In the genomic region with DNA sequence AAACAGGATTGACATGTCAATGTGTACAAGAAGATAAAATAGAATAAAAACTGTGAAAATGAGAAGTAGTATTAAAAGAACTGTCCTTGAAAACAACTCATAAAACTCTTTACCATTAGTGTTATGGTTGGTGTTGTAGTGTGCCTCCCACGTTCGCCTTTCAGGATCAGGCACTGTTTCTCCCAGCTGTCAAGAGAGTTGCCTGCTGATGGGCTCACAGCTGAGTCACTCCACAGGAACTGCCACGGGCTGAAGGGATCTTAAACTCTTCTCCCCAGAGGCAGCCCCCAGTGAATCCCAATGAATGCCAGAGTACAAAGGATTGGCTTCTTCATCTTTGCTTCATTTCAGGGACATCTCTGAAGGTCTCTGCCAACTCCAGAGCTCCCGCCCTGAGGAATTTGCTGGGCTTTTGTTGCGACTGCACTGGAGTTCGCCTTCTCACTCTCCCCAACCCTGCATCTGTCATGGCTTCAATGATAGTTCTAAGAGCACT, we compare ENCODE assay signal across 9 cellular contexts.
DNase-seq lines count a peak whose midpoint lies in the region; ATAC-seq and TF ChIP-seq lines count a peak whose summit lies in the region.
"Had no signal": no experiment of that assay in that cellular context is flagged by ENCODE, and none has a peak within 500 bp of the region (broad histone marks: within the 10 kb centered on the region; RNA-seq: fewer than 3 reads in every experiment).

No MANE protein-coding gene starts in this region.

- ATAC-seq in HG03439 (IDR thresholded peaks at IDR 0.05; ENCODE audit: unreplicated experiment) = no peak

- H3K9me2 ChIP-seq in SK-N-SH = no peaks in the 10 kb centered on the region

- no peaks in the 10 kb centered on the region for H3K4me1 Mint-ChIP-seq in activated CD4-positive, alpha-beta memory T cell treated with anti-CD3 and anti-CD28 coated beads, Interleukin-2, amount 10 ng/mL, durations not matched to agents 7 days and 5 days

- TF ChIP-seq CTCF in SK-N-SH (IDR thresholded peaks at IDR 0.05) (no peak), prostate gland (IDR thresholded peaks at IDR 0.05) (no peak)

- H3K27me3 Mint-ChIP-seq in activated CD4-positive, alpha-beta memory T cell treated with anti-CD3 and anti-CD28 coated beads, Interleukin-2, amount 10 ng/mL, durations not matched to agents 7 days and 5 days = no peaks in the 10 kb centered on the region

- H3K36me3 ChIP-seq in SK-N-SH (replicated peaks in 1 of 2; ENCODE audit: control insufficient read depth in 1 of 2, insufficient read depth in 2 of 2, low read length in 1 of 2) (peaks cover 0 to 4% of the 10 kb centered on the region in 2 experiments), prostate gland (no peaks in the 10 kb centered on the region)

- POLR2A ChIA-PET in SK-N-SH (lab: Yijun Ruan, JAX) = no interaction called here
- POLR2A ChIA-PET in activated CD4-positive, alpha-beta memory T cell treated with anti-CD3 and anti-CD28 coated beads, Interleukin-2, amount 10 ng/mL, durations not matched to agents 7 days and 5 days (lab: Charles Lee) = no interaction called here

- H3K4me3 ChIP-seq in SK-N-SH (ENCODE audit: low read depth in 2 of 2, low read length in 1 of 2) = no peak overlapping the region
- no peak overlapping the region for H3K4me3 ChIP-seq in prostate gland

- WGBS in SK-N-SH (ENCODE audit: low lambda C conversion rate) = 63% methylated on average over 5 of the region's 6 CpGs
- 51% methylated on average over 6 of the region's 6 CpGs for WGBS in prostate gland

- peaks cover 17% of the 10 kb centered on the region for H3F3A ChIP-seq in SK-N-SH (replicated peaks; ENCODE audit: insufficient read depth)

- TF ChIP-seq RAD21 in SK-N-SH (IDR thresholded peaks at IDR 0.05; ENCODE audit: low read length) = no peak

- no peak overlapping the region for H3K27ac Mint-ChIP-seq in activated CD4-positive, alpha-beta memory T cell treated with anti-CD3 and anti-CD28 coated beads, Interleukin-2, amount 10 ng/mL, durations not matched to agents 7 days and 5 days
- H3K27ac Mint-ChIP-seq: activated naive CD4-positive, alpha-beta T cell treated with anti-CD3 and anti-CD28 coated beads for 36 hours had no signal

- no peak overlapping the region for H3K9ac ChIP-seq in SK-N-SH

- DNase-seq in ELR (ENCODE audit: low read depth) (peak; percentile 1), SK-N-SH (no peak), foreskin melanocyte (peak; percentile 88), occipital lobe (lab: John Stamatoyannopoulos, UW) (peak; percentile 25), NCI-H1930 (lab: John Stamatoyannopoulos, UW) (no peak), prostate gland (ENCODE audit: low spot score) (no peak)
- no peak for DNase-seq in activated CD4-positive, alpha-beta memory T cell treated with anti-CD3 and anti-CD28 coated beads, Interleukin-2, amount 10 ng/mL, durations not matched to agents 7 days and 5 days
- DNase-seq: activated naive CD4-positive, alpha-beta T cell treated with anti-CD3 and anti-CD28 coated beads for 36 hours had no signal

- TF ChIP-seq EP300 in SK-N-SH (IDR thresholded peaks at IDR 0.05; ENCODE audit: borderline replicate concordance in 1 of 2, low read depth in 1 of 2, low read length in 1 of 2) = no peak

- H3K4me2 ChIP-seq in SK-N-SH = peak overlapping the region; percentile 68; the same call in 1 of the 2 replicates

- peaks cover 23% of the 10 kb centered on the region for H3K79me2 ChIP-seq in SK-N-SH (ENCODE audit: insufficient read depth)

- no peak for TF ChIP-seq POLR2A in prostate gland (IDR thresholded peaks at IDR 0.05)

- no peak overlapping the region for H3K4me3 Mint-ChIP-seq in activated CD4-positive, alpha-beta memory T cell treated with anti-CD3 and anti-CD28 coated beads, Interleukin-2, amount 10 ng/mL, durations not matched to agents 7 days and 5 days
- H3K4me3 Mint-ChIP-seq: activated naive CD4-positive, alpha-beta T cell treated with anti-CD3 and anti-CD28 coated beads for 36 hours had no signal

- no peaks in the 10 kb centered on the region for H3K9me3 Mint-ChIP-seq in activated CD4-positive, alpha-beta memory T cell treated with anti-CD3 and anti-CD28 coated beads, Interleukin-2, amount 10 ng/mL, durations not matched to agents 7 days and 5 days

- H3K27ac ChIP-seq in SK-N-SH (ENCODE audit: low read depth in 2 of 2, low read length in 1 of 2) = peak overlapping the region in 1 of 2 experiments; percentile 54; a peak in 2 of 4 replicates
- H3K27ac ChIP-seq in prostate gland = no peak overlapping the region

- no peak overlapping the region for H2AFZ ChIP-seq in SK-N-SH (ENCODE audit: low read depth)

- H3K36me3 Mint-ChIP-seq in activated CD4-positive, alpha-beta memory T cell treated with anti-CD3 and anti-CD28 coated beads, Interleukin-2, amount 10 ng/mL, durations not matched to agents 7 days and 5 days (ENCODE audit: low read depth) = no peaks in the 10 kb centered on the region

- CTCF ChIA-PET in SK-N-SH (lab: Yijun Ruan, JAX) = no interaction called here
- CTCF ChIA-PET in activated CD4-positive, alpha-beta memory T cell treated with anti-CD3 and anti-CD28 coated beads, Interleukin-2, amount 10 ng/mL, durations not matched to agents 7 days and 5 days (lab: Charles Lee) = no interaction called here

- intact Hi-C loops in prostate gland (cut with DNase I) = loop anchor here (5.0 kb wide), 1 partner anchor 118 kb away; a partner anchor contains a TSS

- H4K20me1 ChIP-seq in SK-N-SH (ENCODE audit: insufficient read depth) = peaks cover 5% of the 10 kb centered on the region; the same call in 1 of the 2 replicates

- H3K9me3 ChIP-seq in SK-N-SH (no peaks in the 10 kb centered on the region), prostate gland (no peaks in the 10 kb centered on the region)

- H3K27me3 ChIP-seq in SK-N-SH (ENCODE audit: insufficient read depth) = no peaks in the 10 kb centered on the region
- no peaks in the 10 kb centered on the region for H3K27me3 ChIP-seq in prostate gland (replicated peaks; ENCODE audit: insufficient read depth)

- H3K4me1 ChIP-seq in SK-N-SH (ENCODE audit: control insufficient read depth in 1 of 2, insufficient read depth in 2 of 2, low read depth in 1 of 2, low read length in 1 of 2) = peaks cover 13 to 15% of the 10 kb centered on the region in 2 experiments
- H3K4me1 ChIP-seq in prostate gland (replicated peaks) = no peaks in the 10 kb centered on the region

TF ChIP-seq in SK-N-SH, 30 proteins besides CTCF, POLR2A, EP300 and RAD21:
- peak; percentile 44; the same call in 1 of the 2 replicates for TF ChIP-seq TCF12 (IDR thresholded peaks at IDR 0.05)
- TF ChIP-seq FOSL2 (IDR thresholded peaks at IDR 0.05; ENCODE audit: borderline replicate concordance, low read depth) = peak; percentile 48; the same call in 1 of the 2 replicates
- TF ChIP-seq CHD2 (IDR thresholded peaks at IDR 0.05; ENCODE audit: low read length, partially characterized antibody) = no peak
- 0 out of 2 replicates have a peak, but pooled peaks have one; percentile 27 for TF ChIP-seq NFIC (IDR thresholded peaks at IDR 0.05; ENCODE audit: borderline replicate concordance)
- TF ChIP-seq, protein P1, sequence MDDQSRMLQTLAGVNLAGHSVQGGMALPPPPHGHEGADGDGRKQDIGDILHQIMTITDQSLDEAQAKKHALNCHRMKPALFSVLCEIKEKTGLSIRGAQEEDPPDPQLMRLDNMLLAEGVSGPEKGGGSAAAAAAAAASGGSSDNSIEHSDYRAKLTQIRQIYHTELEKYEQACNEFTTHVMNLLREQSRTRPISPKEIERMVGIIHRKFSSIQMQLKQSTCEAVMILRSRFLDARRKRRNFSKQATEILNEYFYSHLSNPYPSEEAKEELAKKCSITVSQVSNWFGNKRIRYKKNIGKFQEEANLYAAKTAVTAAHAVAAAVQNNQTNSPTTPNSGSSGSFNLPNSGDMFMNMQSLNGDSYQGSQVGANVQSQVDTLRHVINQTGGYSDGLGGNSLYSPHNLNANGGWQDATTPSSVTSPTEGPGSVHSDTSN (IDR thresholded peaks at IDR 0.05) = peak; percentile 81
- TF ChIP-seq MEF2A (IDR thresholded peaks at IDR 0.05; ENCODE audit: borderline replicate concordance, low read depth) = no peak
- TF ChIP-seq ELF1 (IDR thresholded peaks at IDR 0.05) = 0 out of 2 replicates have a peak, but pooled peaks have one; percentile 16
- peak; percentile 65 for TF ChIP-seq SIN3A (IDR thresholded peaks at IDR 0.05; ENCODE audit: borderline replicate concordance, low read depth, low read length)
- TF ChIP-seq, protein P2, sequence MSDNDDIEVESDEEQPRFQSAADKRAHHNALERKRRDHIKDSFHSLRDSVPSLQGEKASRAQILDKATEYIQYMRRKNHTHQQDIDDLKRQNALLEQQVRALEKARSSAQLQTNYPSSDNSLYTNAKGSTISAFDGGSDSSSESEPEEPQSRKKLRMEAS (IDR thresholded peaks at IDR 0.05; ENCODE audit: low read depth) = 0 out of 2 replicates have a peak, but pooled peaks have one; percentile 13
- TF ChIP-seq JUND (IDR thresholded peaks at IDR 0.05) = peak; percentile 40; the same call in 1 of the 2 replicates

Comparison
In these comparisons a context has a peak if more than half of its experiments do, and no peak if none do; other contexts are left out.
1. DNase-seq: peak in ELR (single experiment), foreskin melanocyte (single experiment) and occipital lobe (single experiment); none in SK-N-SH (single experiment), activated CD4-positive, alpha-beta memory T cell treated with anti-CD3 and anti-CD28 coated beads, Interleukin-2, amount 10 ng/mL, durations not matched to agents 7 days and 5 days (single experiment), NCI-H1930 (0 of 2) and prostate gland (single experiment).